ENCODE assay signal across 8 cellular contexts in genomic region chr1:178725603-178726517, GRCh38.
DNase-seq lines count a peak whose midpoint lies in the region; ATAC-seq and FAIRE-seq lines count a peak whose summit lies in the region.

No MANE protein-coding gene starts in this region.

- H3K4me1 ChIP-seq in iPS-20b (ENCODE audit: insufficient read depth, low read length), result peaks cover 17% of the 10 kb centered on the region; the same call in 1 of the 2 replicates

- H3K9ac ChIP-seq in iPS-20b (ENCODE audit: low read depth, low read length), result peak overlapping the region; percentile 84; the same call in 1 of the 2 replicates

- ATAC-seq in HG02885 (IDR thresholded peaks at IDR 0.05; ENCODE audit: poor library complexity, unreplicated experiment), result peak; percentile 54

- FAIRE-seq in GM18507 (lab: Jason Lieb, UNC), result peak; percentile 97

- DNase-seq in GM18507 (ENCODE audit: extremely low spot score, insufficient read length, low read depth) (peak; percentile 49), NCI-H187 (lab: John Stamatoyannopoulos, UW) (peak; percentile 82 to 85), UCSD-AML1 (lab: John Stamatoyannopoulos, UW; ENCODE audit: unreplicated experiment) (peak; percentile 11), caudate nucleus (lab: John Stamatoyannopoulos, UW) (peak in 54 of 61 donors; percentile 3 to 83 (median 34)), SHP77 (lab: John Stamatoyannopoulos, UW) (no peak)

- no peaks in the 10 kb centered on the region for H3K36me3 ChIP-seq in iPS-20b (ENCODE audit: insufficient read depth, low read depth, low read length)

- H3K9me3 ChIP-seq in iPS-20b (ENCODE audit: insufficient read depth, low read depth, low read length), result no peaks in the 10 kb centered on the region

- H3K27ac ChIP-seq in caudate nucleus (ENCODE audit: low read depth, low read length) (peak overlapping the region; percentile 62), iPS-20b (ENCODE audit: low read length) (peak overlapping the region; percentile 42), skin epidermis (peak overlapping the region; percentile 40 to 90 (median 84))

- H3K4me3 ChIP-seq in iPS-20b (ENCODE audit: low read length) (peak overlapping the region; percentile 89), skin epidermis (peak overlapping the region; percentile 64 to 97 (median 79))

- peaks cover 8% of the 10 kb centered on the region; the same call in 1 of the 2 replicates for H3K27me3 ChIP-seq in iPS-20b (ENCODE audit: insufficient read depth, low read length)

Comparison
In these comparisons a context has a peak if more than half of its experiments do, and no peak if none do; other contexts are left out.
1. DNase-seq: peak in GM18507 (single experiment), NCI-H187 (2 of 2), UCSD-AML1 (single experiment) and caudate nucleus (54 of 61); none in SHP77 (0 of 2).
2. Peak in every context shown above with its lines, with median percentiles within 50 percentile points of each other: H3K27ac ChIP-seq.